ENCODE assay signal across 26 cellular contexts in the genomic region with DNA sequence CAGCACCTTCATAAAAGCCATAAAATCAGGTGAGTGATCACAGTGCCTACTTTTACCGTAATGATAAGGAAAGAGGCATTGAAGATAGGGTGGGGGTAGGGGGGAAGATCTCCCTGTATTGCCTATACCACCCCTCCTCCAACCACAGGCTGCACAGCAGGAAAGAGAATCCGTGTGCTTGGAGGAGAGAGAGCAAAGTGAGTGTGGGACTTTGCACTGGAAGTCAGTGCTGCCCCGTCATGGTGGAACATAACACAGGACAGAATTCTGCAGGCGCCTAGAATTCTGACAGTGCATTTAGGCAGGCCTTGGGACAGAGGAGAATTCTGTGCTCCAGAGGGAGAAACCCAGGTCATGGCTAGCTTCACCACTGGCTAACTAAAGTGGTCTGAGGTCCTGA.
"Had no signal": no experiment of that assay in that cellular context is flagged by ENCODE, and none has a peak within 500 bp of the region (broad histone marks: within the 10 kb centered on the region; RNA-seq: fewer than 3 reads in every experiment).

No MANE protein-coding gene starts in this region.

- H3K27ac ChIP-seq: esophagus muscularis mucosa, foreskin keratinocyte, heart left ventricle, parathyroid adenoma, psoas muscle, right atrium auricular region, spleen, thoracic aorta had no signal

- H3K4me3 ChIP-seq: esophagus muscularis mucosa, heart left ventricle, psoas muscle, right atrium auricular region, spleen, thoracic aorta had no signal

- H3K27me3 ChIP-seq: esophagus muscularis mucosa, foreskin keratinocyte, heart left ventricle, right atrium auricular region, spleen had no signal

- H3K4me1 Mint-ChIP-seq: activated CD4-positive, alpha-beta memory T cell treated with anti-CD3 and anti-CD28 coated beads, Interleukin-2, amount 10 ng/mL, durations not matched to agents 7 days and 5 days; activated CD4-positive, alpha-beta T cell treated with anti-CD3 and anti-CD28 coated beads, Interleukin-2, amount 10 ng/mL, durations not matched to agents 7 days and 5 days; central memory CD8-positive, alpha-beta T cell; naive B cell had no signal

- H3K4me1 ChIP-seq: esophagus muscularis mucosa, foreskin keratinocyte, heart left ventricle, parathyroid adenoma, psoas muscle, right atrium auricular region, spleen had no signal

- H2AFZ ChIP-seq: parathyroid adenoma had no signal

- H3K9me3 ChIP-seq: psoas muscle had no signal

- H3K9ac ChIP-seq: parathyroid adenoma had no signal

- ATAC-seq: activated naive CD4-positive, alpha-beta T cell treated with anti-CD3 and anti-CD28 coated beads, Interleukin-2, amount 50 U/mL, for 72 hours; foreskin keratinocyte; heart left ventricle; psoas muscle had no signal

- H3K4me3 Mint-ChIP-seq: activated CD4-positive, alpha-beta memory T cell treated with anti-CD3 and anti-CD28 coated beads, Interleukin-2, amount 10 ng/mL, durations not matched to agents 7 days and 5 days; activated CD4-positive, alpha-beta T cell treated with anti-CD3 and anti-CD28 coated beads, Interleukin-2, amount 10 ng/mL, durations not matched to agents 7 days and 5 days; central memory CD8-positive, alpha-beta T cell; dendritic cell treated with granulocyte-macrophage colony-stimulating factor and Interleukin-4, amounts not matched to agents 40 ng/mL and 50 ng/mL, for 4 days; mesothelial cell of epicardium; naive B cell; nephron progenitor cell had no signal

- DNase-seq: activated CD4-positive, alpha-beta memory T cell treated with anti-CD3 and anti-CD28 coated beads, Interleukin-2, amount 10 ng/mL, durations not matched to agents 7 days and 5 days; activated CD4-positive, alpha-beta T cell treated with anti-CD3 and anti-CD28 coated beads for 1 hour; activated CD4-positive, alpha-beta T cell treated with anti-CD3 and anti-CD28 coated beads, Interleukin-2, amount 10 ng/mL, durations not matched to agents 7 days and 5 days; activated T-cell treated with anti-CD3 and anti-CD28 coated beads, Interleukin-2, amount 50 U/mL, for 48 hours; foreskin keratinocyte; heart left ventricle; naive B cell; nephron progenitor cell; nucleus accumbens; psoas muscle; spleen; stimulated activated naive CD4-positive, alpha-beta T cell treated with Interleukin-2 at 50 U/mL for 16 hours; T-helper 2 cell; trophoblast cell had no signal

- H3K36me3 ChIP-seq: heart left ventricle, right atrium auricular region, thoracic aorta had no signal

- H3K79me2 ChIP-seq: parathyroid adenoma had no signal

- H3K27ac Mint-ChIP-seq: activated CD4-positive, alpha-beta memory T cell treated with anti-CD3 and anti-CD28 coated beads, Interleukin-2, amount 10 ng/mL, durations not matched to agents 7 days and 5 days; activated CD4-positive, alpha-beta T cell treated with anti-CD3 and anti-CD28 coated beads, Interleukin-2, amount 10 ng/mL, durations not matched to agents 7 days and 5 days; activated naive CD4-positive, alpha-beta T cell treated with anti-CD3 and anti-CD28 coated beads, Interleukin-2, amount 50 U/mL, for 72 hours; activated T-helper 2 cell treated with anti-CD3 and anti-CD28 coated beads, Interferon-gamma antibody, Interleukin-2, Interleukin-4, amounts not matched to agents 10 μg/mL and 5 μg/mL and 100 μg/mL, durations not matched to agents 14 hours and 24 hours and 36 hours; dendritic cell treated with granulocyte-macrophage colony-stimulating factor and Interleukin-4, amounts not matched to agents 40 ng/mL and 50 ng/mL, for 4 days; mesothelial cell of epicardium; naive B cell; nephron progenitor cell had no signal

- H3K36me3 Mint-ChIP-seq: activated naive CD4-positive, alpha-beta T cell treated with anti-CD3 and anti-CD28 coated beads, Interleukin-2, amount 50 U/mL, for 72 hours had no signal

- H3K9me3 Mint-ChIP-seq: activated CD4-positive, alpha-beta memory T cell treated with anti-CD3 and anti-CD28 coated beads, Interleukin-2, amount 10 ng/mL, durations not matched to agents 7 days and 5 days; activated naive CD4-positive, alpha-beta T cell treated with anti-CD3 and anti-CD28 coated beads, Interleukin-2, amount 50 U/mL, for 72 hours; activated T-helper 2 cell treated with anti-CD3 and anti-CD28 coated beads, Interferon-gamma antibody, Interleukin-2, Interleukin-4, amounts not matched to agents 10 μg/mL and 5 μg/mL and 100 μg/mL, durations not matched to agents 14 hours and 24 hours and 36 hours; central memory CD8-positive, alpha-beta T cell; dendritic cell treated with granulocyte-macrophage colony-stimulating factor and Interleukin-4, amounts not matched to agents 40 ng/mL and 50 ng/mL, for 4 days had no signal

- H3K27me3 Mint-ChIP-seq: activated CD4-positive, alpha-beta memory T cell treated with anti-CD3 and anti-CD28 coated beads, Interleukin-2, amount 10 ng/mL, durations not matched to agents 7 days and 5 days; central memory CD8-positive, alpha-beta T cell; dendritic cell treated with granulocyte-macrophage colony-stimulating factor and Interleukin-4, amounts not matched to agents 40 ng/mL and 50 ng/mL, for 4 days; naive B cell had no signal

- FAIRE-seq: bronchial epithelial cell, islet of Langerhans, urothelium cell line had no signal
